In genomic region chr11:65260756-65261590, GRCh38 we compare ENCODE assay signal across 1 cellular context.
TF ChIP-seq lines count a peak whose summit lies in the region.

No MANE protein-coding gene starts in this region.

TF ChIP-seq in liver, 16 proteins besides CTCF, POLR2A, EP300 and RAD21 (continued from another document):
- no peak for TF ChIP-seq EGR1 (IDR thresholded peaks at IDR 0.05; ENCODE audit: low read depth in 2 of 2)
